ENCODE assay signal across 8 cellular contexts in the genomic region with DNA sequence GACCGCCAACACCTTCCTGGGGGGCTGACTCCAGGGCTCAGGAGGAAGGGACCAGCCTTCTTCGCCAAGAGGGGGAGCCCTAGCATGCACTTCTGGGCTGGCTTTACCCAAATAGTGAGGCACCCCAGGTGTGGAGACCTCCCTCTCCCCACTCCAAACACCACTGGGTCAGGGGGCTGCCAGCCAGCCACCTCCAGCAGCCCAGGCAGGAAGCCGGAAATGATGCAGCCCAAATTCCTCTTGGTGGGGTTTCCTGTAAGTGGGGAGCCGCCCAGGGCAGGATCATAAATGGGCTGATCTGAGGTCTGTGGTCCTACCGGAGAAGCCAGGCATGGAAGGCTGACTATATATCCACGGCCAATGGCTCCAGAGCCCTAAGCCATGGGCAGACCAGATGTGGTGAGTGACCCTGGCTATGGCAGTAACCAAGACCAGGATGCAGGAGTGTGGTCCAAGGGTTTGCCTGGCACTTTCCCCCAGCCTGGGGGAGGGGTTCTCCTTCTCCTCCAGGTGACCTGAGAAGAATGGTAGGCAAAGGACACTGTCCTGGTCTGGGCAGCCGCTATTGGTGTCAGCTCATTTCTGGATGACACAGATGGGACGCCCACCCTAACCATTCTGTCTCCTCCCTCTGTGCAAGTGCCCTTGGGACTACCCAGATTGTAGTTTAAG. TPM values are rescaled to one million over a fixed set of nuclear protein-coding genes. Genes with fewer than 3 reads are reported as not detected.
DNase-seq lines count a peak whose midpoint lies in the region; ATAC-seq and TF ChIP-seq lines count a peak whose summit lies in the region.

No MANE protein-coding gene starts in this region.

- intact Hi-C loops in Right ventricle myocardium superior (cut with DNase I): no loop called here
- intact Hi-C loops in stomach (cut with DNase I; ENCODE audit: low total_unique reads): no loop called here

- H3K9me3 ChIP-seq in stomach (no peaks in the 10 kb centered on the region), SJCRH30 (replicated peaks) (no peaks in the 10 kb centered on the region)

- H3K27me3 ChIP-seq in H7 (ENCODE audit: control insufficient read depth, insufficient read depth, low read length) (peaks cover 6% of the 10 kb centered on the region), stomach (no peaks in the 10 kb centered on the region), SJCRH30 (no peaks in the 10 kb centered on the region)

- 69 to 83% (median 78%) methylated on average over 5 to 8 of the region's 8 CpGs for WGBS in stomach, 5 donors

- H3K27ac ChIP-seq in stomach (peak overlapping the region in 4 of 5 donors; percentile 53 to 80 (median 59)), SJCRH30 (no peak overlapping the region)

- DNase-seq in H7 (peak; percentile 79), Right ventricle myocardium superior (peak; percentile 56), stomach (no peak), SJCRH30 (no peak), NCI-H2196 treated with DMSO at 0.1 percent for 48 hours (lab: John Stamatoyannopoulos, UW; ENCODE audit: unreplicated experiment) (no peak)
- DNase-seq in activated T-cell treated with anti-CD3 and anti-CD28 coated beads, Interleukin-2, amount 50 U/mL, for 1 hour: peak; percentile 50

- no peaks in the 10 kb centered on the region; the same call in 1 of the 2 replicates for H3K36me3 ChIP-seq in H7 (replicated peaks; ENCODE audit: control insufficient read depth, insufficient read depth, low read length)
- peaks cover 18 to 28% (median 28%) of the 10 kb centered on the region in 4 donors for H3K36me3 ChIP-seq in stomach
- peaks cover 7% of the 10 kb centered on the region; the same call in 1 of the 2 replicates for H3K36me3 ChIP-seq in SJCRH30

- no peak for TF ChIP-seq POLR2A in stomach (IDR thresholded peaks at IDR 0.05)

- peaks cover 26 to 65% (median 50%) of the 10 kb centered on the region in 4 donors for H3K4me1 ChIP-seq in stomach
- H3K4me1 ChIP-seq in SJCRH30: peaks cover 18% of the 10 kb centered on the region

- ATAC-seq in Right ventricle myocardium superior (ENCODE audit: poor library complexity) (no peak), HG02623 (IDR thresholded peaks at IDR 0.05; ENCODE audit: unreplicated experiment) (no peak)
- no peak for ATAC-seq in activated CD4-positive, CD25-positive, alpha-beta regulatory T cell treated with anti-CD3 and anti-CD28 coated beads, Interleukin-2, amount 50 U/mL, for 24 hours

- no peak for TF ChIP-seq EP300 in stomach (IDR thresholded peaks at IDR 0.05)

- H3K4me3 ChIP-seq in H7 (ENCODE audit: insufficient read depth, low read depth, low read length): no peak overlapping the region
- peak overlapping the region in 3 of 4 donors; percentile 5 to 25 (median 11) for H3K4me3 ChIP-seq in stomach
- no peak overlapping the region for H3K4me3 ChIP-seq in SJCRH30

- no peak for TF ChIP-seq CTCF in stomach (IDR thresholded peaks at IDR 0.05)

RNA-seq across cellular contexts. Expression of a gene that starts 4.2 kb away (rescaled TPM):
- total RNA-seq in H7 (2014; rRNA removed; shearing (Covaris generic)): 40.3 and 46.1 TPM in 2 replicates
- total RNA-seq in Right ventricle myocardium superior (28.5 TPM), stomach (10 to 100 TPM; 23.7 to 67.2 (median 34.3) TPM)
- 10 to 100 TPM; 17.7 to 26.4 (median 18.9) TPM for polyA plus RNA-seq in stomach
- total RNA-seq in SJCRH30 (2014; rRNA removed; shearing (Covaris generic)): 42.4 and 42.6 TPM in 2 replicates

RNA-seq across cellular contexts. Expression of a gene that starts 7.7 kb away (rescaled TPM):
- 11.1 and 11.9 TPM in 2 replicates for total RNA-seq in H7 (2014; rRNA removed; shearing (Covaris generic))
- 9.3 TPM for total RNA-seq in Right ventricle myocardium superior
- 10 to 100 TPM in 1 of 5 donors, 1 to 10 TPM in 3, not detected in 1; 1.8 to 12.3 (median 5.6) TPM for total RNA-seq in stomach
- 1 to 10 TPM; 2.6 to 4.2 (median 2.9) TPM for polyA plus RNA-seq in stomach
- total RNA-seq in SJCRH30 (2014; rRNA removed; shearing (Covaris generic)): 18.1 and 19.2 TPM in 2 replicates

RNA-seq across cellular contexts. Expression of a gene that starts 16.7 kb away (rescaled TPM):
- 42.9 and 45.8 TPM in 2 replicates for total RNA-seq in H7 (2014; rRNA removed; shearing (Covaris generic))
- total RNA-seq in Right ventricle myocardium superior (39.2 TPM), stomach (100 to 1,000 TPM in 1 of 5 donors, 10 to 100 TPM in 4; 27.7 to 299 (median 79.5) TPM)
- 10 to 100 TPM; 39.7 to 83.0 (median 46.0) TPM for polyA plus RNA-seq in stomach
- 45.0 and 48.0 TPM in 2 replicates for total RNA-seq in SJCRH30 (2014; rRNA removed; shearing (Covaris generic))

RNA-seq across cellular contexts. Expression of a gene that starts 18.4 kb away (rescaled TPM):
- total RNA-seq in H7 (2014; rRNA removed; shearing (Covaris generic)): 1.7 TPM in 2 replicates
- total RNA-seq in Right ventricle myocardium superior (7.0 TPM), stomach (10 to 100 TPM in 2 of 5 donors, 1 to 10 TPM in 2, under 1 TPM in 1; 0.58 to 17.4 (median 9.9) TPM)
- polyA plus RNA-seq in stomach: 1 to 10 TPM; 3.1 to 5.0 (median 3.7) TPM
- total RNA-seq in SJCRH30 (2014; rRNA removed; shearing (Covaris generic)): 16.2 and 18.5 TPM in 2 replicates

RNA-seq across cellular contexts. Expression of a gene that starts 37.5 kb away (rescaled TPM):
- total RNA-seq in H7 (2014; rRNA removed; shearing (Covaris generic)): 3.9 and 6.9 TPM in 2 replicates
- total RNA-seq in Right ventricle myocardium superior: 83.6 TPM
- 10 to 100 TPM in 4 of 5 donors, 1 to 10 TPM in 1; 6.4 to 53.1 (median 20.6) TPM for total RNA-seq in stomach
- 10 to 100 TPM in 1 of 3 donors, 1 to 10 TPM in 2; 1.1 to 17.5 (median 1.4) TPM for polyA plus RNA-seq in stomach
- 11.7 and 14.7 TPM in 2 replicates for total RNA-seq in SJCRH30 (2014; rRNA removed; shearing (Covaris generic))

Comparison
In these comparisons a context has a peak if more than half of its experiments do, and no peak if none do; other contexts are left out.
1. DNase-seq: peak in H7 (single experiment), activated T-cell treated with anti-CD3 and anti-CD28 coated beads, Interleukin-2, amount 50 U/mL, for 1 hour (single experiment) and Right ventricle myocardium superior (single experiment); none in stomach (single experiment), SJCRH30 (0 of 2) and NCI-H2196 treated with DMSO at 0.1 percent for 48 hours (single experiment).
2. H3K4me3 ChIP-seq: peak in stomach (3 of 4); none in H7 (single experiment) and SJCRH30 (single experiment).